Comparison of ENCODE assay signal across 9 cellular contexts in the genomic region with DNA sequence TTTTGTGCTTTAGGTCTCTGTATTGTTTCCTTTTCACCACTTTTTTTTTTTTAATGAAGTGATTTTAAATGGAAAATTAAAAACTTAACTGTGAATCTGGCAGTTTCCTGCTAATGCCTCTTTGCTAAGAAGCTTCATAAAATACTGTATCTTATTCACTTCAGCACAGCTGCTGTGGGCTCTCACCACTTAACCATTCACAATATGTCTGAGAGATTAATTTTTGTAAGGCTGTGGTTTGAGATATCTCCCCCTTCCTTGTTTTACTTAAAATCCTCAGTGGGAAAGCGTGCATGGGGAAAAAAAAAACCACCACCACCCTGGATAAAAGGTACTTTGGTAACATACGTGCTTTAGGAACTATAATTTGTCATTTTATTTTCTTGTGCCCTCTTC.
DNase-seq lines count a peak whose midpoint lies in the region; ATAC-seq and TF ChIP-seq lines count a peak whose summit lies in the region.
"Had no signal": no experiment of that assay in that cellular context is flagged by ENCODE, and none has a peak within 500 bp of the region (broad histone marks: within the 10 kb centered on the region; RNA-seq: fewer than 3 reads in every experiment).

No MANE protein-coding gene starts in this region.

- CTCF ChIA-PET in IMR-90 (lab: Yijun Ruan, JAX): no interaction called here

- no peak for TF ChIP-seq POLR2A in IMR-90 (IDR thresholded peaks at IDR 0.05; ENCODE audit: low read depth, low read length)
- TF ChIP-seq POLR2A in prostate gland (IDR thresholded peaks at IDR 0.05): no peak

- H3K27ac ChIP-seq in IMR-90 (ENCODE audit: insufficient read depth, low read length) (peak overlapping the region; percentile 94), prostate gland (peak overlapping the region; percentile 60 to 63)

- in situ Hi-C loops in IMR-90 (cut with MboI; ENCODE audit: low sequenced_read_pairs): no loop called here

- H2BK5ac ChIP-seq in IMR-90 (ENCODE audit: low read depth, low read length, poor library complexity, severe bottlenecking): peak overlapping the region; percentile 75

- peak overlapping the region; percentile 92 for H3K4ac ChIP-seq in IMR-90 (ENCODE audit: low read depth, low read length)

- peak overlapping the region; percentile 96 for H4K91ac ChIP-seq in IMR-90 (ENCODE audit: insufficient read depth, low read depth, low read length)

- peak overlapping the region; percentile 93 for H3K14ac ChIP-seq in IMR-90 (replicated peaks; ENCODE audit: low read depth, low read length)

- peaks cover 4% of the 10 kb centered on the region; the same call in 1 of the 2 replicates for H3K36me3 ChIP-seq in IMR-90 (ENCODE audit: control insufficient read depth, insufficient read depth, low read length)
- H3K36me3 ChIP-seq in prostate gland: no peaks in the 10 kb centered on the region

- H3K9me1 ChIP-seq in IMR-90 (ENCODE audit: insufficient read depth, low read length): peaks cover 21% of the 10 kb centered on the region

- no peak for ATAC-seq in IMR-90 (ENCODE audit: low read depth)

- H4K5ac ChIP-seq in IMR-90 (ENCODE audit: low read depth, low read length): peak overlapping the region; percentile 98

- peaks cover 78% of the 10 kb centered on the region for H3K4me1 Mint-ChIP-seq in chondrocyte (ENCODE audit: low read depth)

- dilution Hi-C loops in IMR-90 (cut with HindIII; ENCODE audit: low sequenced_read_pairs, unreplicated experiment): no loop called here

- no peaks in the 10 kb centered on the region for H3K36me3 Mint-ChIP-seq in chondrocyte (ENCODE audit: low read depth)

- H2BK20ac ChIP-seq in IMR-90 (ENCODE audit: low read depth, low read length): peak overlapping the region; percentile 96

- peaks cover 40 to 82% of the 10 kb centered on the region in 2 experiments for H3K79me1 ChIP-seq in IMR-90 (ENCODE audit: low read depth in 1 of 2, low read length in 2 of 2)

- H3K4me2 ChIP-seq in IMR-90 (ENCODE audit: low read depth, low read length): peak overlapping the region; percentile 58

- peaks cover 38% of the 10 kb centered on the region for H3K4me1 ChIP-seq in IMR-90 (ENCODE audit: control insufficient read depth, insufficient read depth, low read length)
- H3K4me1 ChIP-seq in prostate gland (replicated peaks): no peaks in the 10 kb centered on the region

- H3K9ac ChIP-seq in IMR-90 (ENCODE audit: low read depth, low read length): peak overlapping the region; percentile 70

- peak overlapping the region; percentile 33 for H2AK9ac ChIP-seq in IMR-90 (replicated peaks; ENCODE audit: low read depth, low read length, poor library complexity)

- peak overlapping the region; percentile 96 for H3K18ac ChIP-seq in IMR-90 (ENCODE audit: low read depth, low read length)

- H4K20me1 ChIP-seq in IMR-90 (ENCODE audit: insufficient read depth, low read length): no peaks in the 10 kb centered on the region

- H3K27ac Mint-ChIP-seq in chondrocyte (ENCODE audit: unreplicated experiment): peak overlapping the region; percentile 84

- peak overlapping the region; percentile 79 for H3K56ac ChIP-seq in IMR-90 (ENCODE audit: extremely low read depth, insufficient read depth, low read length)

- H2AFZ ChIP-seq in IMR-90 (replicated peaks; ENCODE audit: low read length, poor library complexity): no peak overlapping the region

- peak overlapping the region; percentile 93 for H2AK5ac ChIP-seq in IMR-90 (ENCODE audit: low read depth, low read length)

- BruUV-seq in IMR-90 (replicated peaks; lab: Mats Ljungman, UMichigan): no TSS peak

- peak overlapping the region; percentile 98 for H2BK15ac ChIP-seq in IMR-90 (ENCODE audit: low read depth, low read length)

- no CpG with 5 or more reads among the region's 2 CpGs for WGBS in IMR-90 (ENCODE audit: extremely low coverage in 2 of 2, insufficient read length in 1 of 2), 2 experiments
- WGBS in prostate gland: 65% methylated on average over 2 of the region's 2 CpGs

- POLR2A ChIA-PET in IMR-90 (lab: Charles Lee; ENCODE audit: unreplicated experiment): interaction anchor here (0.6 kb wide), 1 partner anchor 25 kb away, joined by 3 read pairs; no protein-coding TSS in a partner anchor

- H3K27me3 ChIP-seq in IMR-90 (ENCODE audit: control insufficient read depth, insufficient read depth, low read length): no peaks in the 10 kb centered on the region
- H3K27me3 ChIP-seq in prostate gland (replicated peaks; ENCODE audit: insufficient read depth): no peaks in the 10 kb centered on the region

- no peaks in the 10 kb centered on the region for H3K27me3 Mint-ChIP-seq in chondrocyte (ENCODE audit: low read depth)

- TF ChIP-seq CTCF in IMR-90 (conservative IDR thresholded peaks at IDR 0.05; ENCODE audit: low read depth, low read length) (no peak), chondrocyte (IDR thresholded peaks at IDR 0.05) (no peak), prostate gland (IDR thresholded peaks at IDR 0.05) (no peak)

- H3K4me3 Mint-ChIP-seq in chondrocyte (ENCODE audit: unreplicated experiment): no peak overlapping the region

- no peaks in the 10 kb centered on the region for H3K9me3 Mint-ChIP-seq in chondrocyte (ENCODE audit: low read depth)

- DNase-seq in IMR-90: peak; percentile 52
- no peak for DNase-seq in chondrocyte (ENCODE audit: low spot score)
- no peak for DNase-seq in prostate gland (ENCODE audit: low spot score)
- DNase-seq in GDM1 (lab: John Stamatoyannopoulos, UW): no peak
- no peak for DNase-seq in NK-92 treated with Interleukin-12 subunit alpha and Interleukin-12 subunit beta, amount 100 ng/mL, for 24 hours (lab: John Stamatoyannopoulos, UW)
- no peak for DNase-seq in putamen (ENCODE audit: low spot score)
- no peak for DNase-seq in activated gamma-delta T cell (lab: John Stamatoyannopoulos, UW)
- DNase-seq: NCI-H446 treated with DMSO at 0.1 percent for 48 hours had no signal

- H2BK120ac ChIP-seq in IMR-90 (ENCODE audit: low read depth, low read length): peak overlapping the region; percentile 97

- H4K8ac ChIP-seq in IMR-90 (ENCODE audit: low read depth in 2 of 2, low read length in 2 of 2): peak overlapping the region; percentile 90 to 97

- TF ChIP-seq RAD21 in IMR-90 (IDR thresholded peaks at IDR 0.05; ENCODE audit: low read length): no peak

- H3K4me3 ChIP-seq in GM08714 (ENCODE audit: low read length) (peak overlapping the region; percentile 28; the same call in 1 of the 2 replicates), IMR-90 (ENCODE audit: insufficient read depth, low read depth, low read length) (no peak overlapping the region), prostate gland (no peak overlapping the region)

- peak overlapping the region; percentile 95 for H3K23ac ChIP-seq in IMR-90 (ENCODE audit: low read depth, low read length)

- H3K9me3 ChIP-seq in IMR-90 (ENCODE audit: control insufficient read depth, insufficient read depth, low read length): no peaks in the 10 kb centered on the region
- no peaks in the 10 kb centered on the region for H3K9me3 ChIP-seq in prostate gland

- intact Hi-C loops in IMR-90 (cut with micrococcal nuclease) (loop anchor here (2.0 to 10.0 kb wide), 2 partner anchors 113 to 269 kb away; no protein-coding TSS in a partner anchor), prostate gland (cut with DNase I) (loop anchor here (5.0 kb wide), 1 partner anchor 113 kb away; no protein-coding TSS in a partner anchor)

TF ChIP-seq in IMR-90, 13 proteins besides CTCF, POLR2A, EP300 and RAD21:
- TF ChIP-seq USF2 (IDR thresholded peaks at IDR 0.05; ENCODE audit: low read depth, low read length): no peak
- no peak for TF ChIP-seq SMC3 (IDR thresholded peaks at IDR 0.05; ENCODE audit: low read depth, low read length)
- TF ChIP-seq BHLHE40 (IDR thresholded peaks at IDR 0.05; ENCODE audit: low read depth, low read length): no peak
- no peak for TF ChIP-seq CHD1 (IDR thresholded peaks at IDR 0.05; ENCODE audit: low read depth, low read length)
- no peak for TF ChIP-seq NFE2L2 (IDR thresholded peaks at IDR 0.05; ENCODE audit: low read depth, low read length)
- no peak for TF ChIP-seq CEBPB (IDR thresholded peaks at IDR 0.05; ENCODE audit: low read depth, low read length)
- no peak for TF ChIP-seq ELK1 (IDR thresholded peaks at IDR 0.05; ENCODE audit: borderline replicate concordance, low read depth, low read length)
